Comparison of ENCODE assay signal across 8 cellular contexts in the genomic region with DNA sequence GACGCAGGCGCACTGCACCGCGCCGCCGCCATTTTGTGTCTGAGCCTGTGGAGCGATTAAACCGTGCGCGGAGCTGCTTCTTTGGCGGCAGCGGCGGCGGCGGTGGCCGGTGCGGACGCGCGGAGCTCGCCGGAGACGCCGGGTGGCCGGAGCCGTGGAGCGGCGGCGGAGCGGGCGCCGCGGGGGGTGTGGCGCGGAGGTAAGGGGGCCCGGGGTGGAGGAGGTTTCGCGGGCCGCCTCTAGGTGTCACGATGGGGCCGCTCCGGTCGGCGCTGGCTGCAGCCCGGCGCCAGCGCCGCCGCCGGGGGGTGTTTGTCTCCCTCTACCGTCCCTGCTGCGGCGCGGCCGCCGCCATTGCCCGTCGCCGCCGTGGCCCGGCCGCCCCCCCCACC. TPM values are rescaled to one million over a fixed set of nuclear protein-coding genes. Genes with fewer than 3 reads are reported as not detected.
DNase-seq lines count a peak whose midpoint lies in the region; ATAC-seq and TF ChIP-seq lines count a peak whose summit lies in the region.

Gene CTCF (plus strand): TSS at position 1 of the 392 bp plus-strand sequence. CDS start 48,307 bp downstream, outside the sequence.

- WGBS in esophagus muscularis mucosa: no CpG with 5 or more reads among the region's 62 CpGs

- H3K4me3 Mint-ChIP-seq in stimulated activated effector memory CD8-positive, alpha-beta T cell treated with anti-CD3 and anti-CD28 coated beads, Interleukin-12 subunit alpha, Interleukin-12 subunit beta, amount 100 ng/mL, for 72 hours: peak within 1 kb of the TSS; percentile 84

- H3K36me3 ChIP-seq in esophagus muscularis mucosa (no peaks in the 10 kb centered on the region), muscle layer of duodenum (ENCODE audit: control insufficient read depth in 1 of 2, insufficient read depth in 2 of 2, low read length in 2 of 2) (no peaks in the 10 kb centered on the region)

- peak; percentile 84 for TF ChIP-seq CTCF in C4-2B (conservative IDR thresholded peaks at IDR 0.05)
- TF ChIP-seq CTCF in esophagus muscularis mucosa (IDR thresholded peaks at IDR 0.05): peak; percentile 67 to 90 (median 80)

- H3K9me3 Mint-ChIP-seq in stimulated activated effector memory CD8-positive, alpha-beta T cell treated with anti-CD3 and anti-CD28 coated beads, Interleukin-12 subunit alpha, Interleukin-12 subunit beta, amount 100 ng/mL, for 72 hours: no peaks in the 10 kb centered on the region

- H3K27me3 ChIP-seq in esophagus muscularis mucosa: no peaks in the 10 kb centered on the region
- H3K27me3 ChIP-seq in muscle layer of duodenum (ENCODE audit: low read depth, low read length): no peaks in the 10 kb centered on the region

- peaks cover 22 to 44% (median 35%) of the 10 kb centered on the region in 4 donors for H3K4me1 ChIP-seq in esophagus muscularis mucosa
- H3K4me1 ChIP-seq in muscle layer of duodenum (ENCODE audit: control insufficient read depth in 1 of 2, insufficient read depth in 2 of 2, low read length in 2 of 2): peaks cover 13 to 18% of the 10 kb centered on the region in 2 donors

- H3K4me1 Mint-ChIP-seq in stimulated activated effector memory CD8-positive, alpha-beta T cell treated with anti-CD3 and anti-CD28 coated beads, Interleukin-12 subunit alpha, Interleukin-12 subunit beta, amount 100 ng/mL, for 72 hours: peaks cover 39% of the 10 kb centered on the region

- no peak for TF ChIP-seq POLR2A in esophagus muscularis mucosa (IDR thresholded peaks at IDR 0.05; ENCODE audit: low read depth)

- peak within 1 kb of the TSS; percentile 94 for H3K27ac Mint-ChIP-seq in stimulated activated effector memory CD8-positive, alpha-beta T cell treated with anti-CD3 and anti-CD28 coated beads, Interleukin-12 subunit alpha, Interleukin-12 subunit beta, amount 100 ng/mL, for 72 hours

- H3K9me3 ChIP-seq in esophagus muscularis mucosa: no peaks in the 10 kb centered on the region
- no peaks in the 10 kb centered on the region for H3K9me3 ChIP-seq in muscle layer of duodenum (ENCODE audit: control insufficient read depth in 1 of 2, low read length in 2 of 2)

- peaks cover 18% of the 10 kb centered on the region for H3K36me3 Mint-ChIP-seq in stimulated activated effector memory CD8-positive, alpha-beta T cell treated with anti-CD3 and anti-CD28 coated beads, Interleukin-12 subunit alpha, Interleukin-12 subunit beta, amount 100 ng/mL, for 72 hours

- TF ChIP-seq EP300 in esophagus muscularis mucosa (IDR thresholded peaks at IDR 0.05): no peak

- ATAC-seq in GM19035 (IDR thresholded peaks at IDR 0.05; ENCODE audit: unreplicated experiment) (peak; percentile 53), HG03280 (IDR thresholded peaks at IDR 0.05; ENCODE audit: unreplicated experiment) (peak; percentile 56)
- peak; percentile 72 for ATAC-seq in stimulated activated effector memory CD8-positive, alpha-beta T cell treated with anti-CD3 and anti-CD28 coated beads, Interleukin-12 subunit alpha, Interleukin-12 subunit beta, amount 100 ng/mL, for 72 hours

- H3K27ac ChIP-seq in C4-2B (peak within 1 kb of the TSS; percentile 100), esophagus muscularis mucosa (replicated peaks in 1 of 4) (peak within 1 kb of the TSS; percentile 99 to 100 (median 100)), muscle layer of duodenum (ENCODE audit: low read length) (peak within 1 kb of the TSS; percentile 87)

- DNase-seq in NCI-H82 (lab: John Stamatoyannopoulos, UW): peak; percentile 88
- DNase-seq in activated CD8-positive, alpha-beta memory T cell treated with anti-CD3 and anti-CD28 coated beads, Interleukin-2, amount 50 U/mL, for 24 hours (ENCODE audit: extremely low read depth): peak; percentile 56
- no peak for DNase-seq in esophagus muscularis mucosa (ENCODE audit: extremely low spot score)
- DNase-seq in stimulated activated effector memory CD8-positive, alpha-beta T cell treated with anti-CD3 and anti-CD28 coated beads, Interleukin-12 subunit alpha, Interleukin-12 subunit beta, amount 100 ng/mL, for 72 hours (ENCODE audit: low spot score in 2 of 2): peak in 1 of 2 donors; percentile 96

- H3K4me3 ChIP-seq in esophagus muscularis mucosa (peak within 1 kb of the TSS; percentile 78 to 98 (median 88)), muscle layer of duodenum (ENCODE audit: low read depth in 1 of 2, low read length in 2 of 2) (peak within 1 kb of the TSS; percentile 88 to 95)

- intact Hi-C loops in esophagus muscularis mucosa (cut with DNase I): loop anchor here (2.0 to 5.0 kb wide), 4 partner anchors 34 to 155 kb away; partner anchors contain the start of genes GFOD2 and RIPOR1

RNA-seq across cellular contexts. Expression of gene CTCF, which starts in this region (rescaled TPM):
- total RNA-seq in esophagus muscularis mucosa: 10 to 100 TPM; 27.5 to 46.3 (median 38.5) TPM
